In the genomic region with DNA sequence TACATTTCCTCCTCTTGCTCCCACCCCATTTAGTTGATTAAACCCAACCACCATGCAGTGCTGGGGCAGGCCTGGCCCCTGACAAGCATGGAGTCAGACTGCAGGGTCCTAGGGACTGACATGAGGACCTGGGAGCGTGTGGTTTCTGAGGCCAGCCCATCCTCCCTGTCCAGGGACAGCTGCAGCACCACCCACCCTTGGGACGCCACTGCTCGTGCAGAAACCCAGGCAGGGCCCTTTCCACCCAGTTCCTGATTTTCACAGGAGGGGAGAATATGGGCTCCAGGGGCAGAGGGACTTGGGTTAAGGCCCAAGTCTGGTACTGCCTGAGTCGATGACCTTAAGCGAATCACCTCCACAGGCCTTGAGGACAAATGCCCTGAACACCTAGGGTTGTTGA, we compare ENCODE assay signal across 23 cellular contexts. TPM values are rescaled to one million over a fixed set of nuclear protein-coding genes. Genes with fewer than 3 reads are reported as not detected.
A peak's percentile ranks its signal among the peaks of the same experiment; 100 is the strongest.
DNase-seq lines count a peak whose midpoint lies in the region; ATAC-seq and TF ChIP-seq lines count a peak whose summit lies in the region.
"Had no signal": no experiment of that assay in that cellular context is flagged by ENCODE, and none has a peak within 500 bp of the region (broad histone marks: within the 10 kb centered on the region; RNA-seq: fewer than 3 reads in every experiment).

No MANE protein-coding gene starts in this region.

- H3K4me2 ChIP-seq in PC-3 (ENCODE audit: low read length), result no peak overlapping the region

- intact Hi-C loops in PC-3 (cut with micrococcal nuclease), result no loop called here

- H3K27me3 ChIP-seq in SJCRH30 (no peaks in the 10 kb centered on the region), PC-3 (ENCODE audit: low read length) (no peaks in the 10 kb centered on the region)
- H3K27me3 ChIP-seq: MG63, SJSA1 had no signal

- peaks cover 5% of the 10 kb centered on the region for H3K4me1 Mint-ChIP-seq in glutamatergic neuron (ENCODE audit: low read depth, unreplicated experiment)
- H3K4me1 Mint-ChIP-seq in stimulated activated memory B cell treated with anti-CD40 and anti-IgM and Interleukin-4, amounts not matched to agents 10 μg/mL and 1 μg/mL and 100 μg/mL, for 72 hours, result peaks cover 24% of the 10 kb centered on the region

- H3K9me3 Mint-ChIP-seq in glutamatergic neuron (ENCODE audit: unreplicated experiment), result peaks cover 10% of the 10 kb centered on the region
- H3K9me3 Mint-ChIP-seq in stimulated activated memory B cell treated with anti-CD40 and anti-IgM and Interleukin-4, amounts not matched to agents 10 μg/mL and 1 μg/mL and 100 μg/mL, for 72 hours, result no peaks in the 10 kb centered on the region
- H3K9me3 Mint-ChIP-seq: CD4-positive, CD25-positive, alpha-beta regulatory T cell had no signal

- H4K20me1 ChIP-seq in PC-3 (ENCODE audit: low read length), result no peaks in the 10 kb centered on the region

- no peak overlapping the region for H3K4me3 ChIP-seq in SJCRH30
- H3K4me3 ChIP-seq in PC-3 (ENCODE audit: low read length), result no peak overlapping the region
- H3K4me3 ChIP-seq: MG63, SJSA1 had no signal

- H3K9me2 ChIP-seq in PC-3 (replicated peaks; ENCODE audit: low read length), result no peaks in the 10 kb centered on the region

- H3K9ac ChIP-seq in PC-3 (ENCODE audit: low read length), result no peak overlapping the region

- DNase-seq in SJCRH30 (peak; percentile 58 to 59), glutamatergic neuron (no peak), NCI-H2081 treated with DMSO at 0.1 percent for 48 hours (lab: John Stamatoyannopoulos, UW) (no peak), kidney glomerular epithelial cell (lab: John Stamatoyannopoulos, UW) (no peak), PC-3 (no peak), SK-N-DZ (ENCODE audit: low spot score) (no peak)
- DNase-seq: ACHN; CD4-positive, CD25-positive, alpha-beta regulatory T cell; COR-L47; DMS 273 treated with DMSO at 0.1 percent for 48 hours; DND-41; MG63; NCI-H1105; NCI-H1694 treated with DMSO at 0.1 percent for 48 hours; NCI-H2227 treated with DMSO at 0.1 percent for 48 hours; NCI-H524; NCI-H82; SW 1271 had no signal

- no peaks in the 10 kb centered on the region for H3F3A ChIP-seq in PC-3 (ENCODE audit: low read length, unreplicated experiment)

- H3K4me3 Mint-ChIP-seq in glutamatergic neuron (ENCODE audit: unreplicated experiment), result no peak overlapping the region
- no peak overlapping the region for H3K4me3 Mint-ChIP-seq in stimulated activated memory B cell treated with anti-CD40 and anti-IgM and Interleukin-4, amounts not matched to agents 10 μg/mL and 1 μg/mL and 100 μg/mL, for 72 hours
- H3K4me3 Mint-ChIP-seq: CD4-positive, CD25-positive, alpha-beta regulatory T cell had no signal

- ATAC-seq in HG02885 (IDR thresholded peaks at IDR 0.05; ENCODE audit: poor library complexity, unreplicated experiment) (peak; percentile 4), PC-3 (no peak)
- no peak for ATAC-seq in stimulated activated memory B cell treated with anti-CD40 and anti-IgM and Interleukin-4, amounts not matched to agents 10 μg/mL and 1 μg/mL and 100 μg/mL, for 72 hours

- POLR2A ChIA-PET in PC-3 (lab: Charles Lee; ENCODE audit: unreplicated experiment), result no interaction called here

- TF ChIP-seq CTCF in glutamatergic neuron (IDR thresholded peaks at IDR 0.05; ENCODE audit: partially characterized antibody, unreplicated experiment) (no peak), PC-3 (conservative IDR thresholded peaks at IDR 0.05; ENCODE audit: low read depth, low read length) (no peak)

- H3K79me2 ChIP-seq in PC-3 (ENCODE audit: low read length), result no peaks in the 10 kb centered on the region

- no peak overlapping the region for H2AFZ ChIP-seq in PC-3 (ENCODE audit: low read length)

- H3K27ac ChIP-seq in SJCRH30 (no peak overlapping the region), PC-3 (ENCODE audit: low read length) (no peak overlapping the region)
- H3K27ac ChIP-seq: SJSA1 had no signal

- CTCF ChIA-PET in PC-3 (lab: Charles Lee), result no interaction called here

- peaks cover 19% of the 10 kb centered on the region for H3K36me3 ChIP-seq in SJCRH30
- no peaks in the 10 kb centered on the region for H3K36me3 ChIP-seq in PC-3 (ENCODE audit: low read depth, low read length)

- H3K27ac Mint-ChIP-seq in glutamatergic neuron (ENCODE audit: unreplicated experiment), result peak overlapping the region; percentile 43
- peak overlapping the region; percentile 91 for H3K27ac Mint-ChIP-seq in stimulated activated memory B cell treated with anti-CD40 and anti-IgM and Interleukin-4, amounts not matched to agents 10 μg/mL and 1 μg/mL and 100 μg/mL, for 72 hours

- no TSS peak for BruUV-seq in PC-3 (replicated peaks; lab: Mats Ljungman, UMichigan)

- H3K27me3 Mint-ChIP-seq in glutamatergic neuron (ENCODE audit: unreplicated experiment), result peaks cover 4% of the 10 kb centered on the region
- no peaks in the 10 kb centered on the region for H3K27me3 Mint-ChIP-seq in stimulated activated memory B cell treated with anti-CD40 and anti-IgM and Interleukin-4, amounts not matched to agents 10 μg/mL and 1 μg/mL and 100 μg/mL, for 72 hours
- H3K27me3 Mint-ChIP-seq: CD4-positive, CD25-positive, alpha-beta regulatory T cell had no signal

- H3K4me1 ChIP-seq in SJCRH30, result peaks cover 15% of the 10 kb centered on the region
- no peaks in the 10 kb centered on the region for H3K4me1 ChIP-seq in PC-3 (ENCODE audit: insufficient read depth, low read length)
- H3K4me1 ChIP-seq: SJSA1 had no signal

- H3K9me3 ChIP-seq in SJCRH30 (replicated peaks) (no peaks in the 10 kb centered on the region), PC-3 (ENCODE audit: low read length) (no peaks in the 10 kb centered on the region)
- H3K9me3 ChIP-seq: MG63, SJSA1 had no signal

- H3K36me3 Mint-ChIP-seq in glutamatergic neuron (ENCODE audit: unreplicated experiment), result no peaks in the 10 kb centered on the region
- H3K36me3 Mint-ChIP-seq in stimulated activated memory B cell treated with anti-CD40 and anti-IgM and Interleukin-4, amounts not matched to agents 10 μg/mL and 1 μg/mL and 100 μg/mL, for 72 hours, result no peaks in the 10 kb centered on the region
- H3K36me3 Mint-ChIP-seq: CD4-positive, CD25-positive, alpha-beta regulatory T cell had no signal

RNA-seq across cellular contexts. Expression of a gene that starts 23.7 kb away (rescaled TPM):
- 91.1 and 95.8 TPM in 2 replicates for total RNA-seq in SJCRH30 (2014; rRNA removed; shearing (Covaris generic))
- total RNA-seq in glutamatergic neuron (ENCODE audit: unreplicated experiment), result 72.2 TPM
- 19.2 and 21.8 TPM in 2 replicates for total RNA-seq in PC-3 (2014; rRNA removed)
- 31.9 and 32.6 TPM in 2 replicates for polyA plus RNA-seq in SK-N-DZ (2014; cell fraction: cytosol; rRNA removed)
- 44.3 and 89.8 TPM in 2 replicates for polyA plus RNA-seq in SK-N-DZ (2014; cell fraction: nucleus; rRNA removed)

RNA-seq across cellular contexts. Expression of a gene that starts 39.8 kb away (rescaled TPM):
- not detected in 2 replicates for total RNA-seq in SJCRH30 (2014; rRNA removed; shearing (Covaris generic))
- not detected for total RNA-seq in glutamatergic neuron (ENCODE audit: unreplicated experiment)
- total RNA-seq in PC-3 (2014; rRNA removed), result not detected in 2 replicates
- polyA plus RNA-seq in SK-N-DZ (2014; cell fraction: cytosol; rRNA removed), result not detected in 2 replicates
- not detected in 2 replicates for polyA plus RNA-seq in SK-N-DZ (2014; cell fraction: nucleus; rRNA removed)
- total RNA-seq: CD4-positive, CD25-positive, alpha-beta regulatory T cell; G401; HT1080; SJSA1 had no signal
- polyA plus RNA-seq: CD4-positive, CD25-positive, alpha-beta regulatory T cell had no signal

RNA-seq across cellular contexts. Expression of a gene that starts 54.4 kb away (rescaled TPM):
- not detected in 2 replicates for total RNA-seq in SJCRH30 (2014; rRNA removed; shearing (Covaris generic))
- total RNA-seq in glutamatergic neuron (ENCODE audit: unreplicated experiment), result not detected
- not detected in 2 replicates for total RNA-seq in PC-3 (2014; rRNA removed)
- not detected in 2 replicates for polyA plus RNA-seq in SK-N-DZ (2014; cell fraction: cytosol; rRNA removed)
- not detected in 2 replicates for polyA plus RNA-seq in SK-N-DZ (2014; cell fraction: nucleus; rRNA removed)
- total RNA-seq: CD4-positive, CD25-positive, alpha-beta regulatory T cell; G401; HT1080; SJSA1 had no signal
- polyA plus RNA-seq: CD4-positive, CD25-positive, alpha-beta regulatory T cell had no signal

Comparison
In these comparisons a context has a peak if more than half of its experiments do, and no peak if none do; other contexts are left out.
1. DNase-seq: peak in SJCRH30 (2 of 2); none in glutamatergic neuron (single experiment), NCI-H2081 treated with DMSO at 0.1 percent for 48 hours (single experiment), kidney glomerular epithelial cell (single experiment), PC-3 (single experiment) and SK-N-DZ (single experiment).